ENCODE assay signal across 33 cellular contexts in the genomic region with DNA sequence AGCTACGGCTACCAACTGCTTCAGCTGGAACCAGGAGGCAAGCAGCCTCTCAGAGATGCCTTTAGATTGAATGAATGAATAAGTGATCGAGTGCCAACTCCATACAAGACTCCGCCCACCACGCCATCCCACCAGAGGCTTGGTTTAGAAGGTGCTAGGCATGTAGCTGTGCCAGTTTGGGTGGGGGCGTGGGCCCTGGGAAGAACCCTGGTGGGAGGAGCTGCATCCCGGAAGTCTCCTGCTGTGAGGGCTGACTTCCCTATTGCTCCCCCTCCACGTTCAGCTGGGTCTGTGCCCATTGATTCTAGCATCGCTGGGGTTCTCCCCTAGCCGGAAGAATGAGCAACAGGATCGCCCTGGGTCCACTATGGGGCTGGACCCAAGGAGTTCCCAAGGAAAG. TPM values are rescaled to one million over a fixed set of nuclear protein-coding genes. Genes with fewer than 3 reads are reported as not detected.
DNase-seq lines count a peak whose midpoint lies in the region; ATAC-seq and TF ChIP-seq lines count a peak whose summit lies in the region.
"Had no signal": no experiment of that assay in that cellular context is flagged by ENCODE, and none has a peak within 500 bp of the region (broad histone marks: within the 10 kb centered on the region; RNA-seq: fewer than 3 reads in every experiment).

No MANE protein-coding gene starts in this region.

- ATAC-seq in left colon (peak; percentile 68), T-cell (replicated peaks in 1 of 4) (no peak)
- ATAC-seq: activated CD8-positive, alpha-beta memory T cell treated with anti-CD3 and anti-CD28 coated beads, Interleukin-2, amount 10 ng/mL, durations not matched to agents 7 days and 5 days; activated T-cell treated with anti-CD3 and anti-CD28 coated beads, Interleukin-2, amount 50 U/mL, for 72 hours; lower lobe of right lung; upper lobe of right lung had no signal

- H3K4me3 ChIP-seq in A673 (ENCODE audit: low read depth, low read length, poor library complexity, severe bottlenecking) (no peak overlapping the region), HEK293 (ENCODE audit: low read depth, low read length) (no peak overlapping the region)
- H3K4me3 ChIP-seq: adrenal gland, esophagus muscularis mucosa, lower lobe of right lung, upper lobe of right lung had no signal

- H3K4me3 Mint-ChIP-seq in T-cell (no peak overlapping the region), osteocyte (ENCODE audit: unreplicated experiment) (no peak overlapping the region), mesothelial cell of epicardium (no peak overlapping the region)
- H3K4me3 Mint-ChIP-seq: activated CD8-positive, alpha-beta memory T cell treated with anti-CD3 and anti-CD28 coated beads, Interleukin-2, amount 10 ng/mL, durations not matched to agents 7 days and 5 days; activated T-cell treated with anti-CD3 and anti-CD28 coated beads, Interleukin-2, amount 50 U/mL, for 72 hours; B cell; endodermal cell; HFFc6; IgD-negative memory B cell; neural crest cell had no signal

- H3K9me3 Mint-ChIP-seq in T-cell (no peaks in the 10 kb centered on the region), osteocyte (ENCODE audit: unreplicated experiment) (no peaks in the 10 kb centered on the region), mesothelial cell of epicardium (no peaks in the 10 kb centered on the region)
- H3K9me3 Mint-ChIP-seq: activated T-cell treated with anti-CD3 and anti-CD28 coated beads, Interleukin-2, amount 50 U/mL, for 72 hours; endodermal cell; HFFc6; IgD-negative memory B cell; neural crest cell had no signal

- no TSS peak for BruUV-seq in A673 (replicated peaks; lab: Mats Ljungman, UMichigan)

- H3K27me3 ChIP-seq in A673 (replicated peaks; ENCODE audit: insufficient read depth, low read depth, low read length, poor library complexity) = no peaks in the 10 kb centered on the region
- H3K27me3 ChIP-seq: adrenal gland, upper lobe of right lung had no signal

- intact Hi-C loops in A673 (cut with micrococcal nuclease; ENCODE audit: unreplicated experiment) (no loop called here), left colon (cut with DNase I, micrococcal nuclease) (no loop called here), posterior vena cava (cut with DNase I) (loop anchor here in 1 of 2 donors (10.0 kb wide), 1 partner anchor 1873 kb away; no protein-coding TSS in a partner anchor)

- no peak overlapping the region for H3K27ac Mint-ChIP-seq in T-cell
- no peak overlapping the region for H3K27ac Mint-ChIP-seq in osteocyte (ENCODE audit: unreplicated experiment)
- no peak overlapping the region for H3K27ac Mint-ChIP-seq in mesothelial cell of epicardium
- H3K27ac Mint-ChIP-seq: activated CD8-positive, alpha-beta memory T cell treated with anti-CD3 and anti-CD28 coated beads, Interleukin-2, amount 10 ng/mL, durations not matched to agents 7 days and 5 days; activated T-cell treated with anti-CD3 and anti-CD28 coated beads, Interleukin-2, amount 50 U/mL, for 72 hours; B cell; endodermal cell; HFFc6; IgD-negative memory B cell had no signal

- POLR2A ChIA-PET in A673 (lab: Charles Lee; ENCODE audit: low non-redundant PET) = no interaction called here
- POLR2A ChIA-PET in HEK293 (lab: Yijun Ruan, JAX) = no interaction called here
- POLR2A ChIA-PET in T-cell (lab: Charles Lee) = interaction anchor here in 1 of 2 donors (0.6 kb wide), 1 partner anchor 1811 kb away, joined by 3 read pairs; no protein-coding TSS in a partner anchor

- H3K36me3 Mint-ChIP-seq in T-cell (no peaks in the 10 kb centered on the region), osteocyte (ENCODE audit: unreplicated experiment) (peaks cover 3% of the 10 kb centered on the region), mesothelial cell of epicardium (peaks cover 5% of the 10 kb centered on the region)
- H3K36me3 Mint-ChIP-seq: activated CD8-positive, alpha-beta memory T cell treated with anti-CD3 and anti-CD28 coated beads, Interleukin-2, amount 10 ng/mL, durations not matched to agents 7 days and 5 days had no signal

- H3K27ac ChIP-seq in A673 (ENCODE audit: low read depth, low read length, poor library complexity, severe bottlenecking) (peak overlapping the region; percentile 77), HEK293 (ENCODE audit: extremely low read depth, low read depth, low read length) (no peak overlapping the region)
- H3K27ac ChIP-seq: adrenal gland, esophagus muscularis mucosa, lower lobe of right lung, upper lobe of right lung, WERI-Rb-1 had no signal

- no peaks in the 10 kb centered on the region for H3K9me3 ChIP-seq in A673 (ENCODE audit: low read depth, low read length, poor library complexity, severe bottlenecking)
- no peaks in the 10 kb centered on the region for H3K9me3 ChIP-seq in HEK293 (ENCODE audit: control insufficient read depth, insufficient read depth, low read depth, low read length)
- H3K9me3 ChIP-seq: adrenal gland, Caco-2, esophagus muscularis mucosa, lower lobe of right lung, SK-N-SH, upper lobe of right lung had no signal

- CTCF ChIA-PET in A673 (lab: Charles Lee) = interaction anchor here (0.5 to 1.0 kb wide), 2 partner anchors 65 to 68 kb away, joined by 3 to 4 read pairs; no protein-coding TSS in a partner anchor
- CTCF ChIA-PET in HEK293 (lab: Yijun Ruan, JAX) = interaction anchor here (1.9 kb wide), 1 partner anchor 22 kb away, joined by 10 read pairs; the partner anchor contains the start of gene LINGO1
- CTCF ChIA-PET in T-cell (lab: Charles Lee) = no interaction called here

- DNase-seq in A673 (ENCODE audit: low spot score) (peak; percentile 98), UCSD-AML1 (lab: John Stamatoyannopoulos, UW; ENCODE audit: unreplicated experiment) (peak; percentile 34), left colon (peak; percentile 76 to 84), T-cell (no peak), osteocyte (ENCODE audit: extremely low spot score, unreplicated experiment) (no peak), mesothelial cell of epicardium (ENCODE audit: low spot score in 2 of 2, unreplicated experiment in 2 of 2) (no peak), posterior vena cava (ENCODE audit: low spot score) (no peak)
- DNase-seq: activated CD4-positive, alpha-beta T cell treated with anti-CD3 and anti-CD28 coated beads, Interleukin-2, amount 50 U/mL, for 1 hour; activated CD8-positive, alpha-beta memory T cell treated with anti-CD3 and anti-CD28 coated beads, Interleukin-2, amount 10 ng/mL, durations not matched to agents 7 days and 5 days; activated naive CD4-positive, alpha-beta T cell treated with Interleukin-2 at 50 U/mL for 16 hours; activated T-cell treated with anti-CD3 and anti-CD28 coated beads, Interleukin-2, amount 50 U/mL, for 72 hours; adrenal gland; Caco-2; cortex of kidney; endodermal cell; foreskin melanocyte; HFFc6; islet precursor cell; lower lobe of right lung; NCI-H2171 treated with DMSO at 0.1 percent for 48 hours; NCI-H526 treated with DMSO at 0.1 percent for 48 hours; RPMI8226; SK-N-SH; T-helper 2 cell; upper lobe of right lung; WERI-Rb-1 had no signal

- peaks cover 61% of the 10 kb centered on the region for H3K4me1 ChIP-seq in A673 (ENCODE audit: insufficient read depth, low read length, poor library complexity, severe bottlenecking)
- H3K4me1 ChIP-seq in HEK293 (ENCODE audit: control insufficient read depth, insufficient read depth, low read length) = peaks cover 5% of the 10 kb centered on the region; the same call in 1 of the 2 replicates
- H3K4me1 ChIP-seq: adrenal gland, Caco-2, lower lobe of right lung, upper lobe of right lung had no signal

- no peaks in the 10 kb centered on the region for H3K4me1 Mint-ChIP-seq in T-cell
- peaks cover 19% of the 10 kb centered on the region for H3K4me1 Mint-ChIP-seq in osteocyte (ENCODE audit: unreplicated experiment)
- H3K4me1 Mint-ChIP-seq in mesothelial cell of epicardium = peaks cover 8% of the 10 kb centered on the region
- H3K4me1 Mint-ChIP-seq: activated CD8-positive, alpha-beta memory T cell treated with anti-CD3 and anti-CD28 coated beads, Interleukin-2, amount 10 ng/mL, durations not matched to agents 7 days and 5 days; B cell; IgD-negative memory B cell had no signal

- TF ChIP-seq CTCF in A673 (conservative IDR thresholded peaks at IDR 0.05; ENCODE audit: low read depth, low read length) (no peak), HEK293 (tag by site-specific recombination; IDR thresholded peaks at IDR 0.05) (no peak), osteocyte (IDR thresholded peaks at IDR 0.05) (no peak), mesothelial cell of epicardium (IDR thresholded peaks at IDR 0.05; ENCODE audit: unreplicated experiment) (no peak)

- H3K36me3 ChIP-seq in A673 (ENCODE audit: insufficient read depth, low read length, poor library complexity, severe bottlenecking) (peaks cover 20% of the 10 kb centered on the region), HEK293 (ENCODE audit: control insufficient read depth in 2 of 2, insufficient read depth in 1 of 2, low read length in 2 of 2) (peaks cover 0 to 19% of the 10 kb centered on the region in 2 experiments; a peak in 1 of 3 replicates)
- H3K36me3 ChIP-seq: adrenal gland, esophagus muscularis mucosa, lower lobe of right lung, upper lobe of right lung, WERI-Rb-1 had no signal

- H3K27me3 Mint-ChIP-seq in T-cell (peaks cover 0 to 2% of the 10 kb centered on the region in 2 donors), osteocyte (ENCODE audit: unreplicated experiment) (no peaks in the 10 kb centered on the region), mesothelial cell of epicardium (ENCODE audit: low read depth) (no peaks in the 10 kb centered on the region)
- H3K27me3 Mint-ChIP-seq: activated CD8-positive, alpha-beta memory T cell treated with anti-CD3 and anti-CD28 coated beads, Interleukin-2, amount 10 ng/mL, durations not matched to agents 7 days and 5 days had no signal

TF ChIP-seq in HEK293, 187 proteins besides CTCF, POLR2A, EP300 and RAD21 (continues in another document):
- TF ChIP-seq ZNF830 (tag by site-specific recombination; IDR thresholded peaks at IDR 0.05; ENCODE audit: low read depth) = no peak
- TF ChIP-seq, protein P1, sequence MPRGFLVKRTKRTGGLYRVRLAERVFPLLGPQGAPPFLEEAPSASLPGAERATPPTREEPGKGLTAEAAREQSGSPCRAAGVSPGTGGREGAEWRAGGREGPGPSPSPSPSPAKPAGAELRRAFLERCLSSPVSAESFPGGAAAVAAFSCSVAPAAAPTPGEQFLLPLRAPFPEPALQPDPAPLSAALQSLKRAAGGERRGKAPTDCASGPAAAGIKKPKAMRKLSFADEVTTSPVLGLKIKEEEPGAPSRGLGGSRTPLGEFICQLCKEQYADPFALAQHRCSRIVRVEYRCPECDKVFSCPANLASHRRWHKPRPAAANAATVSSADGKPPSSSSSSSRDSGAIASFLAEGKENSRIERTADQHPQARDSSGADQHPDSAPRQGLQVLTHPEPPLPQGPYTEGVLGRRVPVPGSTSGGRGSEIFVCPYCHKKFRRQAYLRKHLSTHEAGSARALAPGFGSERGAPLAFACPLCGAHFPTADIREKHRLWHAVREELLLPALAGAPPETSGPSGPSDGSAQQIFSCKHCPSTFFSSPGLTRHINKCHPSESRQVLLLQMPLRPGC (tag by site-specific recombination; IDR thresholded peaks at IDR 0.05) = no peak
- no peak for TF ChIP-seq ZNF354C (tag by site-specific recombination; IDR thresholded peaks at IDR 0.05; ENCODE audit: borderline replicate concordance, low read depth)

RNA-seq across cellular contexts. Expression of gene LINGO1, which starts 20.9 kb away (rescaled TPM):
- total RNA-seq in A673 (2021) (93.7 and 111 TPM in 2 replicates), left colon (1 to 10 TPM; 1.2 to 2.2 TPM), T-cell (under 1 TPM in 2 of 5 donors, not detected in 3; 0.09 to 0.19 TPM), osteocyte (2.1 and 2.4 TPM in 2 replicates), mesothelial cell of epicardium (16.5 to 18.7 TPM (median 18.0 TPM) in 3 replicates), posterior vena cava (1 to 10 TPM; 1.9 to 2.2 TPM)
- total RNA-seq: activated CD8-positive, alpha-beta memory T cell treated with anti-CD3 and anti-CD28 coated beads, Interleukin-2, amount 10 ng/mL, durations not matched to agents 7 days and 5 days; B cell; bronchial epithelial cell; MCF 10A had no signal

Comparison
In these comparisons a context has a peak if more than half of its experiments do, and no peak if none do; other contexts are left out.
1. DNase-seq: peak in A673 (single experiment), UCSD-AML1 (single experiment) and left colon (2 of 2); none in T-cell (0 of 34), osteocyte (single experiment), mesothelial cell of epicardium (0 of 2) and posterior vena cava (single experiment).
2. CTCF ChIA-PET loops: an anchor here in A673 (0.5 to 1.0 kb wide) and HEK293 (1.9 kb wide); none called in T-cell.